Comparison of ENCODE assay signal across 8 cellular contexts in the genomic region with DNA sequence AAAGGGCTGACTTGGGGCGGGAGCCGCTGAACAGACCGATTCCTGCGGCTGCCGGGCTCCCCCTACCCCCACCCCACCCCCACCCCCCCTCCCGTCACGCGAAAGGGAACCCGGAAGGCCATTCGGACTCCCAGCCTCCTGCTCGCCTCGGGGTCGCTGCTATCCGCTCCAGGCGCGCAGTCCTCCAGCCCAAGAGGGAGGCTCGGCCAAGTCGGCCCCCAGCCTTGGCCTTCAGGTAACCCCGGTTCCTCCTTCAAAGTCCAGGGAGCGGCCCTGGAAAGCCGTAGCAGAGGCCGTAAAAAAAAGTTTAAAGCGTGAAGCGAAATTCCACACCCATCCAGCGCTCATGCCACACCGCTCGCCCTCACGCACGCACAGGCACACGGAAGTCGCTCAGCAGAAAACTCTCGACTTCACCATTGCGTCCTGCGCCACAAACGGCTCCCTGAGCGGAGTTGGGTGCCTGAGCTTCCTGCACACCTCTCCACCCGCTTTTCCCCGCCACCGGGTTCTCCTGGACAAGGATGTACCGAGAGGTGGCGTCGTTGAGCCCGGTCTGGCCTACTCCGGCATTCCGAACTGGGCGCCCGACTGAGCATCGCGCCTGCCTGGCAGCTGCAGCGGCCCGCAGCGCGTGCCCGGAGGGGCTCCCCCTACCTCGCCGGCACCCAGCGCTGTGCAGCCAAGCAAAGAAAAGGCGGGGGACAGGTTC. TPM values are rescaled to one million over a fixed set of nuclear protein-coding genes. Genes with fewer than 3 reads are reported as not detected.
DNase-seq lines count a peak whose midpoint lies in the region; ATAC-seq and TF ChIP-seq lines count a peak whose summit lies in the region.

No MANE protein-coding gene starts in this region.

- no peaks in the 10 kb centered on the region for H3K9me3 ChIP-seq in mesodermal cell (ENCODE audit: control insufficient read depth, low read length)

- H3K27ac ChIP-seq in mesodermal cell (ENCODE audit: low read depth, low read length, severe bottlenecking) = no peak overlapping the region

- DNase-seq in AG10803 (ENCODE audit: low read depth) (no peak), dermis blood vessel endothelial cell (peak; percentile 5), activated gamma-delta T cell treated with Interleukin-2 at 50 U/mL for 16 hours (no peak)

- ATAC-seq in HG02759 (IDR thresholded peaks at IDR 0.05; ENCODE audit: unreplicated experiment) (peak; percentile 42), HG03045 (IDR thresholded peaks at IDR 0.05; ENCODE audit: unreplicated experiment) (no peak), GM18873 (IDR thresholded peaks at IDR 0.05; ENCODE audit: low FRiP score, unreplicated experiment) (no peak), GM21390 (IDR thresholded peaks at IDR 0.05; ENCODE audit: unreplicated experiment) (no peak)

- no peaks in the 10 kb centered on the region for H3K36me3 ChIP-seq in mesodermal cell (ENCODE audit: control insufficient read depth, insufficient read depth, low read length)

- H3K4me1 ChIP-seq in mesodermal cell (ENCODE audit: control insufficient read depth, insufficient read depth, low read length, poor library complexity, severe bottlenecking) = peaks cover 2% of the 10 kb centered on the region

- TF ChIP-seq CTCF in AG10803 (conservative IDR thresholded peaks at IDR 0.05; ENCODE audit: low read length) = peak; percentile 30

- 1% methylated on average over 39 to 47 of the region's 58 CpGs for WGBS in mesodermal cell (ENCODE audit: insufficient coverage in 2 of 2), 2 experiments

- no peak overlapping the region for H3K4me3 ChIP-seq in AG10803 (ENCODE audit: low read length)
- H3K4me3 ChIP-seq in mesodermal cell (ENCODE audit: extremely low read depth, insufficient read depth, low read length, poor library complexity, severe bottlenecking) = peak overlapping the region; percentile 35

RNA-seq across cellular contexts. Expression of gene SORCS3, which starts 1.4 kb away (rescaled TPM):
- under 0.01 TPM in 1 of 2 replicates, not detected in the other for total RNA-seq in dermis blood vessel endothelial cell
- 0.63 TPM for polyA plus RNA-seq in mesodermal cell (2013, experiment 1 of 2)
- polyA plus RNA-seq in mesodermal cell (2013, experiment 2 of 2) = 0.15 TPM
